Comparison of ENCODE assay signal across 1 cellular context in the genomic region with DNA sequence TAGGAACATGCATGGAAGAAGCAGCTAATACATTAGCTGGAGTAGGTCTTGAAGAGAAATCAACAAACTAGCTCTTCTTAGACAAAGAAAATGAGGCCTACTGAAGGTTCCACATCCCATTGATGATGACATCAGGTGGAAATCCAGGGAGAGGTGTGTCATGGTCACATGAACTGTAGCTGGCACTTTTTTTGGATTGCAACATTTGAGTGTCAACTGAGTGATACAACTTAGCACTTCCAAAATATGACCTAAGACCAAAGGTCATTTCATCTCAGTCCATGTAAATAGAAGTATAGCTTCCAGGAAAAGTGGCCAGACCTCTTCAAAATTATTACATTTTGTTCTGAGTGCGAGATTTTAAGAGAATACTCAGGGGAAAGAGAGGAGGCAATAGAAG.
TF ChIP-seq lines count a peak whose summit lies in the region.

No MANE protein-coding gene starts in this region.

TF ChIP-seq in HepG2, 621 proteins besides CTCF, POLR2A, EP300 and RAD21 (continues in another document):
- TF ChIP-seq BHLHE40 (IDR thresholded peaks at IDR 0.05; ENCODE audit: low read length) (0 out of 2 replicates have a peak, but pooled peaks have one; percentile 8), GTF2F1 (IDR thresholded peaks at IDR 0.05; ENCODE audit: low read length) (no peak), PPARG (CRISPR knock-in tag; conservative IDR thresholded peaks at IDR 0.05) (no peak), GATAD2A (CRISPR knock-in tag; IDR thresholded peaks at IDR 0.05) (peak; percentile 51), MAZ (IDR thresholded peaks at IDR 0.05; ENCODE audit: borderline replicate concordance, low read depth, low read length) (no peak), MAZ (CRISPR knock-in tag; IDR thresholded peaks at IDR 0.05; ENCODE audit: low read depth) (no peak), ZBTB7B (CRISPR knock-in tag; IDR thresholded peaks at IDR 0.05) (no peak), THAP11 (CRISPR knock-in tag; IDR thresholded peaks at IDR 0.05) (0 out of 2 replicates have a peak, but pooled peaks have one; percentile 28), NCOA2 (CRISPR knock-in tag; IDR thresholded peaks at IDR 0.05) (no peak), CEBPG (CRISPR knock-in tag; IDR thresholded peaks at IDR 0.05) (0 out of 2 replicates have a peak, but pooled peaks have one; percentile 31), MZF1 (CRISPR knock-in tag; IDR thresholded peaks at IDR 0.05; ENCODE audit: borderline replicate concordance) (no peak), ZNF652 (CRISPR knock-in tag; IDR thresholded peaks at IDR 0.05; ENCODE audit: borderline replicate concordance, low read depth) (no peak), HOXA5 (CRISPR knock-in tag; IDR thresholded peaks at IDR 0.05) (no peak), GATA4 (IDR thresholded peaks at IDR 0.05; ENCODE audit: borderline replicate concordance, low read depth) (no peak), FOSL2 (CRISPR knock-in tag; IDR thresholded peaks at IDR 0.05) (peak; percentile 85), RBAK (CRISPR knock-in tag; IDR thresholded peaks at IDR 0.05) (no peak), PCBP2 (optimal IDR thresholded peaks at IDR 0.05; ENCODE audit: low read depth, low read length, poor library complexity, severe bottlenecking) (no peak), FLYWCH1 (CRISPR knock-in tag; IDR thresholded peaks at IDR 0.05) (no peak), ZBTB21 (CRISPR knock-in tag; IDR thresholded peaks at IDR 0.05) (no peak)
- TF ChIP-seq, protein P1, sequence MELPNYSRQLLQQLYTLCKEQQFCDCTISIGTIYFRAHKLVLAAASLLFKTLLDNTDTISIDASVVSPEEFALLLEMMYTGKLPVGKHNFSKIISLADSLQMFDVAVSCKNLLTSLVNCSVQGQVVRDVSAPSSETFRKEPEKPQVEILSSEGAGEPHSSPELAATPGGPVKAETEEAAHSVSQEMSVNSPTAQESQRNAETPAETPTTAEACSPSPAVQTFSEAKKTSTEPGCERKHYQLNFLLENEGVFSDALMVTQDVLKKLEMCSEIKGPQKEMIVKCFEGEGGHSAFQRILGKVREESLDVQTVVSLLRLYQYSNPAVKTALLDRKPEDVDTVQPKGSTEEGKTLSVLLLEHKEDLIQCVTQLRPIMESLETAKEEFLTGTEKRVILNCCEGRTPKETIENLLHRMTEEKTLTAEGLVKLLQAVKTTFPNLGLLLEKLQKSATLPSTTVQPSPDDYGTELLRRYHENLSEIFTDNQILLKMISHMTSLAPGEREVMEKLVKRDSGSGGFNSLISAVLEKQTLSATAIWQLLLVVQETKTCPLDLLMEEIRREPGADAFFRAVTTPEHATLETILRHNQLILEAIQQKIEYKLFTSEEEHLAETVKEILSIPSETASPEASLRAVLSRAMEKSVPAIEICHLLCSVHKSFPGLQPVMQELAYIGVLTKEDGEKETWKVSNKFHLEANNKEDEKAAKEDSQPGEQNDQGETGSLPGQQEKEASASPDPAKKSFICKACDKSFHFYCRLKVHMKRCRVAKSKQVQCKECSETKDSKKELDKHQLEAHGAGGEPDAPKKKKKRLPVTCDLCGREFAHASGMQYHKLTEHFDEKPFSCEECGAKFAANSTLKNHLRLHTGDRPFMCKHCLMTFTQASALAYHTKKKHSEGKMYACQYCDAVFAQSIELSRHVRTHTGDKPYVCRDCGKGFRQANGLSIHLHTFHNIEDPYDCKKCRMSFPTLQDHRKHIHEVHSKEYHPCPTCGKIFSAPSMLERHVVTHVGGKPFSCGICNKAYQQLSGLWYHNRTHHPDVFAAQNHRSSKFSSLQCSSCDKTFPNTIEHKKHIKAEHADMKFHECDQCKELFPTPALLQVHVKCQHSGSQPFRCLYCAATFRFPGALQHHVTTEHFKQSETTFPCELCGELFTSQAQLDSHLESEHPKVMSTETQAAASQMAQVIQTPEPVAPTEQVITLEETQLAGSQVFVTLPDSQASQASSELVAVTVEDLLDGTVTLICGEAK (IDR thresholded peaks at IDR 0.05): no peak
- TF ChIP-seq, protein P1 (CRISPR knock-in tag; IDR thresholded peaks at IDR 0.05): no peak
- TF ChIP-seq, protein P2, sequence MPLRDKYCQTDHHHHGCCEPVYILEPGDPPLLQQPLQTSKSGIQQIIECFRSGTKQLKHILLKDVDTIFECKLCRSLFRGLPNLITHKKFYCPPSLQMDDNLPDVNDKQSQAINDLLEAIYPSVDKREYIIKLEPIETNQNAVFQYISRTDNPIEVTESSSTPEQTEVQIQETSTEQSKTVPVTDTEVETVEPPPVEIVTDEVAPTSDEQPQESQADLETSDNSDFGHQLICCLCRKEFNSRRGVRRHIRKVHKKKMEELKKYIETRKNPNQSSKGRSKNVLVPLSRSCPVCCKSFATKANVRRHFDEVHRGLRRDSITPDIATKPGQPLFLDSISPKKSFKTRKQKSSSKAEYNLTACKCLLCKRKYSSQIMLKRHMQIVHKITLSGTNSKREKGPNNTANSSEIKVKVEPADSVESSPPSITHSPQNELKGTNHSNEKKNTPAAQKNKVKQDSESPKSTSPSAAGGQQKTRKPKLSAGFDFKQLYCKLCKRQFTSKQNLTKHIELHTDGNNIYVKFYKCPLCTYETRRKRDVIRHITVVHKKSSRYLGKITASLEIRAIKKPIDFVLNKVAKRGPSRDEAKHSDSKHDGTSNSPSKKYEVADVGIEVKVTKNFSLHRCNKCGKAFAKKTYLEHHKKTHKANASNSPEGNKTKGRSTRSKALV (CRISPR knock-in tag; IDR thresholded peaks at IDR 0.05): no peak
- TF ChIP-seq, protein P3, sequence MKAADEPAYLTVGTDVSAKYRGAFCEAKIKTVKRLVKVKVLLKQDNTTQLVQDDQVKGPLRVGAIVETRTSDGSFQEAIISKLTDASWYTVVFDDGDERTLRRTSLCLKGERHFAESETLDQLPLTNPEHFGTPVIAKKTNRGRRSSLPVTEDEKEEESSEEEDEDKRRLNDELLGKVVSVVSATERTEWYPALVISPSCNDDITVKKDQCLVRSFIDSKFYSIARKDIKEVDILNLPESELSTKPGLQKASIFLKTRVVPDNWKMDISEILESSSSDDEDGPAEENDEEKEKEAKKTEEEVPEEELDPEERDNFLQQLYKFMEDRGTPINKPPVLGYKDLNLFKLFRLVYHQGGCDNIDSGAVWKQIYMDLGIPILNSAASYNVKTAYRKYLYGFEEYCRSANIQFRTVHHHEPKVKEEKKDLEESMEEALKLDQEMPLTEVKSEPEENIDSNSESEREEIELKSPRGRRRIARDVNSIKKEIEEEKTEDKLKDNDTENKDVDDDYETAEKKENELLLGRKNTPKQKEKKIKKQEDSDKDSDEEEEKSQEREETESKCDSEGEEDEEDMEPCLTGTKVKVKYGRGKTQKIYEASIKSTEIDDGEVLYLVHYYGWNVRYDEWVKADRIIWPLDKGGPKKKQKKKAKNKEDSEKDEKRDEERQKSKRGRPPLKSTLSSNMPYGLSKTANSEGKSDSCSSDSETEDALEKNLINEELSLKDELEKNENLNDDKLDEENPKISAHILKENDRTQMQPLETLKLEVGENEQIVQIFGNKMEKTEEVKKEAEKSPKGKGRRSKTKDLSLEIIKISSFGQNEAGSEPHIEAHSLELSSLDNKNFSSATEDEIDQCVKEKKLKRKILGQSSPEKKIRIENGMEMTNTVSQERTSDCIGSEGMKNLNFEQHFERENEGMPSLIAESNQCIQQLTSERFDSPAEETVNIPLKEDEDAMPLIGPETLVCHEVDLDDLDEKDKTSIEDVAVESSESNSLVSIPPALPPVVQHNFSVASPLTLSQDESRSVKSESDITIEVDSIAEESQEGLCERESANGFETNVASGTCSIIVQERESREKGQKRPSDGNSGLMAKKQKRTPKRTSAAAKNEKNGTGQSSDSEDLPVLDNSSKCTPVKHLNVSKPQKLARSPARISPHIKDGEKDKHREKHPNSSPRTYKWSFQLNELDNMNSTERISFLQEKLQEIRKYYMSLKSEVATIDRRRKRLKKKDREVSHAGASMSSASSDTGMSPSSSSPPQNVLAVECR (CRISPR knock-in tag; IDR thresholded peaks at IDR 0.05; ENCODE audit: borderline replicate concordance): no peak
- TF ChIP-seq, protein P4, sequence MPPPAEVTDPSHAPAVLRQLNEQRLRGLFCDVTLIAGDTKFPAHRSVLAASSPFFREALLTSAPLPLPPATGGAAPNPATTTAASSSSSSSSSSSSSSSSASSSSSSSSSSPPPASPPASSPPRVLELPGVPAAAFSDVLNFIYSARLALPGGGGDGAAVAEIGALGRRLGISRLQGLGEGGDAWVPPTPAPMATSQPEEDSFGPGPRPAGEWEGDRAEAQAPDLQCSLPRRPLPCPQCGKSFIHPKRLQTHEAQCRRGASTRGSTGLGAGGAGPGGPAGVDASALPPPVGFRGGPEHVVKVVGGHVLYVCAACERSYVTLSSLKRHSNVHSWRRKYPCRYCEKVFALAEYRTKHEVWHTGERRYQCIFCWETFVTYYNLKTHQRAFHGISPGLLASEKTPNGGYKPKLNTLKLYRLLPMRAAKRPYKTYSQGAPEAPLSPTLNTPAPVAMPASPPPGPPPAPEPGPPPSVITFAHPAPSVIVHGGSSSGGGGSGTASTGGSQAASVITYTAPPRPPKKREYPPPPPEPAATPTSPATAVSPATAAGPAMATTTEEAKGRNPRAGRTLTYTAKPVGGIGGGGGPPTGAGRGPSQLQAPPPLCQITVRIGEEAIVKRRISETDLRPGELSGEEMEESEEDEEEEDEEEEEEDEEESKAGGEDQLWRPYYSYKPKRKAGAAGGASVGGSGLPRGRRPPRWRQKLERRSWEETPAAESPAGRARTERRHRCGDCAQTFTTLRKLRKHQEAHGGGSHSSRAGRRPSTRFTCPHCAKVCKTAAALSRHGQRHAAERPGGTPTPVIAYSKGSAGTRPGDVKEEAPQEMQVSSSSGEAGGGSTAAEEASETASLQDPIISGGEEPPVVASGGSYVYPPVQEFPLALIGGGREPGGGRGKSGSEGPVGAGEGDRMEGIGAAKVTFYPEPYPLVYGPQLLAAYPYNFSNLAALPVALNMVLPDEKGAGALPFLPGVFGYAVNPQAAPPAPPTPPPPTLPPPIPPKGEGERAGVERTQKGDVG (CRISPR knock-in tag; IDR thresholded peaks at IDR 0.05; ENCODE audit: borderline replicate concordance): no peak
- TF ChIP-seq, protein P5, sequence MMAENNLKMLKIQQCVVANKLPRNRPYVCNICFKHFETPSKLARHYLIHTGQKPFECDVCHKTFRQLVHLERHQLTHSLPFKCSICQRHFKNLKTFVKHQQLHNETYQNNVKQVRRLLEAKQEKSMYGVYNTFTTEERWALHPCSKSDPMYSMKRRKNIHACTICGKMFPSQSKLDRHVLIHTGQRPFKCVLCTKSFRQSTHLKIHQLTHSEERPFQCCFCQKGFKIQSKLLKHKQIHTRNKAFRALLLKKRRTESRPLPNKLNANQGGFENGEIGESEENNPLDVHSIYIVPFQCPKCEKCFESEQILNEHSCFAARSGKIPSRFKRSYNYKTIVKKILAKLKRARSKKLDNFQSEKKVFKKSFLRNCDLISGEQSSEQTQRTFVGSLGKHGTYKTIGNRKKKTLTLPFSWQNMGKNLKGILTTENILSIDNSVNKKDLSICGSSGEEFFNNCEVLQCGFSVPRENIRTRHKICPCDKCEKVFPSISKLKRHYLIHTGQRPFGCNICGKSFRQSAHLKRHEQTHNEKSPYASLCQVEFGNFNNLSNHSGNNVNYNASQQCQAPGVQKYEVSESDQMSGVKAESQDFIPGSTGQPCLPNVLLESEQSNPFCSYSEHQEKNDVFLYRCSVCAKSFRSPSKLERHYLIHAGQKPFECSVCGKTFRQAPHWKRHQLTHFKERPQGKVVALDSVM (CRISPR knock-in tag; IDR thresholded peaks at IDR 0.05): no peak
- TF ChIP-seq, protein P6, sequence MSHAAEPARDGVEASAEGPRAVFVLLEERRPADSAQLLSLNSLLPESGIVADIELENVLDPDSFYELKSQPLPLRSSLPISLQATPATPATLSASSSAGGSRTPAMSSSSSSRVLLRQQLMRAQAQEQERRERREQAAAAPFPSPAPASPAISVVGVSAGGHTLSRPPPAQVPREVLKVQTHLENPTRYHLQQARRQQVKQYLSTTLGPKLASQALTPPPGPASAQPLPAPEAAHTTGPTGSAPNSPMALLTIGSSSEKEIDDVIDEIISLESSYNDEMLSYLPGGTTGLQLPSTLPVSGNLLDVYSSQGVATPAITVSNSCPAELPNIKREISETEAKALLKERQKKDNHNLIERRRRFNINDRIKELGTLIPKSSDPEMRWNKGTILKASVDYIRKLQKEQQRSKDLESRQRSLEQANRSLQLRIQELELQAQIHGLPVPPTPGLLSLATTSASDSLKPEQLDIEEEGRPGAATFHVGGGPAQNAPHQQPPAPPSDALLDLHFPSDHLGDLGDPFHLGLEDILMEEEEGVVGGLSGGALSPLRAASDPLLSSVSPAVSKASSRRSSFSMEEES (CRISPR knock-in tag; IDR thresholded peaks at IDR 0.05): peak; percentile 64
- TF ChIP-seq, protein P7, sequence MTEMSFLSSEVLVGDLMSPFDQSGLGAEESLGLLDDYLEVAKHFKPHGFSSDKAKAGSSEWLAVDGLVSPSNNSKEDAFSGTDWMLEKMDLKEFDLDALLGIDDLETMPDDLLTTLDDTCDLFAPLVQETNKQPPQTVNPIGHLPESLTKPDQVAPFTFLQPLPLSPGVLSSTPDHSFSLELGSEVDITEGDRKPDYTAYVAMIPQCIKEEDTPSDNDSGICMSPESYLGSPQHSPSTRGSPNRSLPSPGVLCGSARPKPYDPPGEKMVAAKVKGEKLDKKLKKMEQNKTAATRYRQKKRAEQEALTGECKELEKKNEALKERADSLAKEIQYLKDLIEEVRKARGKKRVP (CRISPR knock-in tag; IDR thresholded peaks at IDR 0.05): peak in 1 of 2 experiments; percentile 95; a peak in 2 of 4 replicates
